Comparison of ENCODE assay signal across 5 cellular contexts in the genomic region with DNA sequence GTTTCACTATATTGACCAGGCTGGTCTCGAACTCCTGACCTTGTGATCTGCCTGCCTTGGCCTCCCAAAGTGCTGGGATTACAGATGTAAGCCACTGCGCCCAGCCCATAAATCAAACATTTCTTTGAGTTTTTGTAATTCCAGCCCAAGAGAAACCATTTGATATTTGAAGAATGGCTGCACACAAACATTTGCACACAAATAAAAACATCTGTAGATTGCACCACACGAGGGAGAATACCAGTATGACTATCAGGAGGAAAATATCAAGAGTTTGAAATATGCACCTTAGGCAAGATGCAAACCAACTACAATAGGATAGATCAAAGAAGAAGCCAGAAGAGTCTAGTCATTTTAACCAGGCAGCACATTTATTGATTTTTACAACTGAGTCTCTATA. TPM values are rescaled to one million over a fixed set of nuclear protein-coding genes. Genes with fewer than 3 reads are reported as not detected.
"Had no signal": no experiment of that assay in that cellular context is flagged by ENCODE, and none has a peak within 500 bp of the region (broad histone marks: within the 10 kb centered on the region; RNA-seq: fewer than 3 reads in every experiment).

No MANE protein-coding gene starts in this region.

RNA-seq across cellular contexts. Expression of a gene that starts 20.4 kb away (rescaled TPM):
- total RNA-seq: HepG2, HT-29, K562 had no signal
- polyA plus RNA-seq: HepG2, IgD-negative memory B cell, K562 had no signal

RNA-seq across cellular contexts. Expression of a gene that starts 39.5 kb away (rescaled TPM):
- total RNA-seq: HepG2, HT-29, HT1080, K562 had no signal
- polyA plus RNA-seq: HepG2, IgD-negative memory B cell had no signal
